ENCODE assay signal across 2 cellular contexts in the genomic region with DNA sequence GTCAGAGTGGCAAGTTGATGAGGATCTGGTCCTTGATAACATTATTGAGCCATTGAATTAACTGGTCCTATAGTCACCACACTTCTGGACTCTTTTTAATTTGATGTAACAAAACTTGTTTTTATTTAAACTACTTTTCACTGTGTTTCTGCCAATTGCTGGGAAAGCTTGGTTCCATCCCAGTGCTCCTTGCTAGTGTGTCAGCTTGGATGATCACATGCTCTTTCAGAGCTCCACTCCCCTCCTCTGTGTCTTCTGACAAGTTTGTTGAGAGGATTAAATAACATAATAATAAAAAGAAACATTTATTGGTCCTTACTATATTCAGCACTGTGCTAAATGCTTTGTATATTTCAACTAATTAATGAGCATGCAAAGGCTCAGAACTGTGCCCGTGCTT.
TF ChIP-seq lines count a peak whose summit lies in the region.

No MANE protein-coding gene starts in this region.

TF ChIP-seq in GM23338, 12 proteins besides CTCF, POLR2A, EP300 and RAD21 (continues in another document):
- TF ChIP-seq POLR2AphosphoS5 (IDR thresholded peaks at IDR 0.05; ENCODE audit: low read depth), result no peak
- TF ChIP-seq, protein P1, sequence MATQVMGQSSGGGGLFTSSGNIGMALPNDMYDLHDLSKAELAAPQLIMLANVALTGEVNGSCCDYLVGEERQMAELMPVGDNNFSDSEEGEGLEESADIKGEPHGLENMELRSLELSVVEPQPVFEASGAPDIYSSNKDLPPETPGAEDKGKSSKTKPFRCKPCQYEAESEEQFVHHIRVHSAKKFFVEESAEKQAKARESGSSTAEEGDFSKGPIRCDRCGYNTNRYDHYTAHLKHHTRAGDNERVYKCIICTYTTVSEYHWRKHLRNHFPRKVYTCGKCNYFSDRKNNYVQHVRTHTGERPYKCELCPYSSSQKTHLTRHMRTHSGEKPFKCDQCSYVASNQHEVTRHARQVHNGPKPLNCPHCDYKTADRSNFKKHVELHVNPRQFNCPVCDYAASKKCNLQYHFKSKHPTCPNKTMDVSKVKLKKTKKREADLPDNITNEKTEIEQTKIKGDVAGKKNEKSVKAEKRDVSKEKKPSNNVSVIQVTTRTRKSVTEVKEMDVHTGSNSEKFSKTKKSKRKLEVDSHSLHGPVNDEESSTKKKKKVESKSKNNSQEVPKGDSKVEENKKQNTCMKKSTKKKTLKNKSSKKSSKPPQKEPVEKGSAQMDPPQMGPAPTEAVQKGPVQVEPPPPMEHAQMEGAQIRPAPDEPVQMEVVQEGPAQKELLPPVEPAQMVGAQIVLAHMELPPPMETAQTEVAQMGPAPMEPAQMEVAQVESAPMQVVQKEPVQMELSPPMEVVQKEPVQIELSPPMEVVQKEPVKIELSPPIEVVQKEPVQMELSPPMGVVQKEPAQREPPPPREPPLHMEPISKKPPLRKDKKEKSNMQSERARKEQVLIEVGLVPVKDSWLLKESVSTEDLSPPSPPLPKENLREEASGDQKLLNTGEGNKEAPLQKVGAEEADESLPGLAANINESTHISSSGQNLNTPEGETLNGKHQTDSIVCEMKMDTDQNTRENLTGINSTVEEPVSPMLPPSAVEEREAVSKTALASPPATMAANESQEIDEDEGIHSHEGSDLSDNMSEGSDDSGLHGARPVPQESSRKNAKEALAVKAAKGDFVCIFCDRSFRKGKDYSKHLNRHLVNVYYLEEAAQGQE (IDR thresholded peaks at IDR 0.05; ENCODE audit: unreplicated experiment), result no peak
- no peak for TF ChIP-seq STAT1 (IDR thresholded peaks at IDR 0.05; ENCODE audit: unreplicated experiment)
- no peak for TF ChIP-seq NANOG (IDR thresholded peaks at IDR 0.05; ENCODE audit: borderline replicate concordance)
- TF ChIP-seq, protein P2, sequence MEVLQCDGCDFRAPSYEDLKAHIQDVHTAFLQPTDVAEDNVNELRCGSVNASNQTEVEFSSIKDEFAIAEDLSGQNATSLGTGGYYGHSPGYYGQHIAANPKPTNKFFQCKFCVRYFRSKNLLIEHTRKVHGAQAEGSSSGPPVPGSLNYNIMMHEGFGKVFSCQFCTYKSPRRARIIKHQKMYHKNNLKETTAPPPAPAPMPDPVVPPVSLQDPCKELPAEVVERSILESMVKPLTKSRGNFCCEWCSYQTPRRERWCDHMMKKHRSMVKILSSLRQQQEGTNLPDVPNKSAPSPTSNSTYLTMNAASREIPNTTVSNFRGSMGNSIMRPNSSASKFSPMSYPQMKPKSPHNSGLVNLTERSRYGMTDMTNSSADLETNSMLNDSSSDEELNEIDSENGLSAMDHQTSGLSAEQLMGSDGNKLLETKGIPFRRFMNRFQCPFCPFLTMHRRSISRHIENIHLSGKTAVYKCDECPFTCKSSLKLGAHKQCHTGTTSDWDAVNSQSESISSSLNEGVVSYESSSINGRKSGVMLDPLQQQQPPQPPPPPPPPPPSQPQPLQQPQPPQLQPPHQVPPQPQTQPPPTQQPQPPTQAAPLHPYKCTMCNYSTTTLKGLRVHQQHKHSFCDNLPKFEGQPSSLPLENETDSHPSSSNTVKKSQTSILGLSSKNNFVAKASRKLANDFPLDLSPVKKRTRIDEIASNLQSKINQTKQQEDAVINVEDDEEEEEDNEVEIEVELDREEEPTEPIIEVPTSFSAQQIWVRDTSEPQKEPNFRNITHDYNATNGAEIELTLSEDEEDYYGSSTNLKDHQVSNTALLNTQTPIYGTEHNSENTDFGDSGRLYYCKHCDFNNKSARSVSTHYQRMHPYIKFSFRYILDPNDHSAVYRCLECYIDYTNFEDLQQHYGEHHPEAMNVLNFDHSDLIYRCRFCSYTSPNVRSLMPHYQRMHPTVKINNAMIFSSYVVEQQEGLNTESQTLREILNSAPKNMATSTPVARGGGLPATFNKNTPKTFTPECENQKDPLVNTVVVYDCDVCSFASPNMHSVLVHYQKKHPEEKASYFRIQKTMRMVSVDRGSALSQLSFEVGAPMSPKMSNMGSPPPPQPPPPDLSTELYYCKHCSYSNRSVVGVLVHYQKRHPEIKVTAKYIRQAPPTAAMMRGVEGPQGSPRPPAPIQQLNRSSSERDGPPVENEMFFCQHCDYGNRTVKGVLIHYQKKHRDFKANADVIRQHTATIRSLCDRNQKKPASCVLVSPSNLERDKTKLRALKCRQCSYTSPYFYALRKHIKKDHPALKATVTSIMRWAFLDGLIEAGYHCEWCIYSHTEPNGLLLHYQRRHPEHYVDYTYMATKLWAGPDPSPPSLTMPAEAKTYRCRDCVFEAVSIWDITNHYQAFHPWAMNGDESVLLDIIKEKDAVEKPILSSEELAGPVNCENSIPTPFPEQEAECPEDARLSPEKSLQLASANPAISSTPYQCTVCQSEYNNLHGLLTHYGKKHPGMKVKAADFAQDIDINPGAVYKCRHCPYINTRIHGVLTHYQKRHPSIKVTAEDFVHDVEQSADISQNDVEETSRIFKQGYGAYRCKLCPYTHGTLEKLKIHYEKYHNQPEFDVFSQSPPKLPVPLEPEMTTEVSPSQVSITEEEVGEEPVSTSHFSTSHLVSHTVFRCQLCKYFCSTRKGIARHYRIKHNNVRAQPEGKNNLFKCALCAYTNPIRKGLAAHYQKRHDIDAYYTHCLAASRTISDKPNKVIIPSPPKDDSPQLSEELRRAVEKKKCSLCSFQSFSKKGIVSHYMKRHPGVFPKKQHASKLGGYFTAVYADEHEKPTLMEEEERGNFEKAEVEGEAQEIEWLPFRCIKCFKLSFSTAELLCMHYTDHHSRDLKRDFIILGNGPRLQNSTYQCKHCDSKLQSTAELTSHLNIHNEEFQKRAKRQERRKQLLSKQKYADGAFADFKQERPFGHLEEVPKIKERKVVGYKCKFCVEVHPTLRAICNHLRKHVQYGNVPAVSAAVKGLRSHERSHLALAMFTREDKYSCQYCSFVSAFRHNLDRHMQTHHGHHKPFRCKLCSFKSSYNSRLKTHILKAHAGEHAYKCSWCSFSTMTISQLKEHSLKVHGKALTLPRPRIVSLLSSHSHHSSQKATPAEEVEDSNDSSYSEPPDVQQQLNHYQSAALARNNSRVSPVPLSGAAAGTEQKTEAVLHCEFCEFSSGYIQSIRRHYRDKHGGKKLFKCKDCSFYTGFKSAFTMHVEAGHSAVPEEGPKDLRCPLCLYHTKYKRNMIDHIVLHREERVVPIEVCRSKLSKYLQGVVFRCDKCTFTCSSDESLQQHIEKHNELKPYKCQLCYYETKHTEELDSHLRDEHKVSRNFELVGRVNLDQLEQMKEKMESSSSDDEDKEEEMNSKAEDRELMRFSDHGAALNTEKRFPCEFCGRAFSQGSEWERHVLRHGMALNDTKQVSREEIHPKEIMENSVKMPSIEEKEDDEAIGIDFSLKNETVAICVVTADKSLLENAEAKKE (CRISPR knock-in tag; IDR thresholded peaks at IDR 0.05), result no peak
- no peak for TF ChIP-seq ZNF331 (CRISPR knock-in tag; IDR thresholded peaks at IDR 0.05; ENCODE audit: low read depth)
- TF ChIP-seq JUNB (IDR thresholded peaks at IDR 0.05; ENCODE audit: unreplicated experiment), result no peak
- no peak for TF ChIP-seq EZH2 (IDR thresholded peaks at IDR 0.05; ENCODE audit: low read depth, unreplicated experiment)
- no peak for TF ChIP-seq ZNF114 (CRISPR knock-in tag; IDR thresholded peaks at IDR 0.05)
- TF ChIP-seq CREB1 (CRISPR knock-in tag; IDR thresholded peaks at IDR 0.05; ENCODE audit: low read depth), result no peak

TF ChIP-seq in H1, 55 proteins besides CTCF, POLR2A, EP300 and RAD21:
- TF ChIP-seq MAFK (IDR thresholded peaks at IDR 0.05; ENCODE audit: low read depth, low read length), result no peak
- no peak for TF ChIP-seq SIN3A (conservative IDR thresholded peaks at IDR 0.05 in 1 of 2, IDR thresholded peaks at IDR 0.05 in 1 of 2; ENCODE audit: low read depth in 1 of 2, low read length in 2 of 2)
- no peak for TF ChIP-seq SAP30 (IDR thresholded peaks at IDR 0.05; ENCODE audit: insufficient read depth, insufficient replicate concordance, low read length)
- TF ChIP-seq BACH1 (IDR thresholded peaks at IDR 0.05; ENCODE audit: low read length), result no peak
- no peak for TF ChIP-seq GTF2F1 (IDR thresholded peaks at IDR 0.05; ENCODE audit: borderline replicate concordance, low read depth, low read length)
- TF ChIP-seq KDM4A (IDR thresholded peaks at IDR 0.05; ENCODE audit: low read depth, low read length, severe bottlenecking), result no peak
- no peak for TF ChIP-seq EZH2 (IDR thresholded peaks at IDR 0.05; ENCODE audit: low read depth, low read length, severe bottlenecking)
- no peak for TF ChIP-seq TAF1 (IDR thresholded peaks at IDR 0.05; ENCODE audit: low read depth, low read length)
- no peak for TF ChIP-seq HDAC6 (IDR thresholded peaks at IDR 0.05; ENCODE audit: low read depth, low read length)
- no peak for TF ChIP-seq POLR2AphosphoS5 (IDR thresholded peaks at IDR 0.05; ENCODE audit: low read depth, low read length)
- TF ChIP-seq POU5F1 (IDR thresholded peaks at IDR 0.05; ENCODE audit: low read depth, low read length), result no peak
- TF ChIP-seq RBBP5 (IDR thresholded peaks at IDR 0.05; ENCODE audit: borderline replicate concordance, low read depth, low read length), result no peak
- no peak for TF ChIP-seq CEBPB (IDR thresholded peaks at IDR 0.05; ENCODE audit: low read depth, low read length)
- no peak for TF ChIP-seq SP1 (IDR thresholded peaks at IDR 0.05; ENCODE audit: low read depth, low read length)
- no peak for TF ChIP-seq HDAC2 (IDR thresholded peaks at IDR 0.05; ENCODE audit: borderline replicate concordance in 1 of 2, low read depth in 2 of 2, low read length in 2 of 2)
